Comparison of ENCODE assay signal across 9 cellular contexts in genomic region chr2:37365669-37366068, GRCh38. TPM values are rescaled to one million over a fixed set of nuclear protein-coding genes. Genes with fewer than 3 reads are reported as not detected.
A peak's percentile ranks its signal among the peaks of the same experiment; 100 is the strongest.
DNase-seq lines count a peak whose midpoint lies in the region; ATAC-seq and FAIRE-seq lines count a peak whose summit lies in the region.
"Had no signal": no experiment of that assay in that cellular context is flagged by ENCODE, and none has a peak within 500 bp of the region (broad histone marks: within the 10 kb centered on the region; RNA-seq: fewer than 3 reads in every experiment).

No MANE protein-coding gene starts in this region.

- ATAC-seq in GM21529 (IDR thresholded peaks at IDR 0.05; ENCODE audit: unreplicated experiment) = peak; percentile 77
- ATAC-seq in GM21360 (IDR thresholded peaks at IDR 0.05; ENCODE audit: unreplicated experiment) = no peak

- FAIRE-seq in GM18507 (lab: Jason Lieb, UNC) (peak; percentile 45), frontal cortex (lab: Jason Lieb, UNC) (no peak)

- DNase-seq in GM18507 (ENCODE audit: extremely low spot score, insufficient read length, low read depth) = no peak
- DNase-seq in HT1080 (ENCODE audit: low read depth) = peak; percentile 80
- DNase-seq in myocyte (ENCODE audit: low read depth) = peak; percentile 94
- no peak for DNase-seq in frontal cortex (ENCODE audit: low spot score in 2 of 2)
- no peak for DNase-seq in NCI-H345 (lab: John Stamatoyannopoulos, UW)
- no peak for DNase-seq in stimulated activated CD4-positive, alpha-beta T cell treated with anti-CD3 and anti-CD28 coated beads, Interleukin-12 subunit alpha, Interleukin-12 subunit beta, amount 100 ng/mL, for 4 hours
- DNase-seq: aorta had no signal

RNA-seq across cellular contexts. Expression of gene QPCT, which starts 21.2 kb away (rescaled TPM):
- total RNA-seq in HT1080 (2014; rRNA removed; shearing (Covaris generic)) = 0.26 TPM in 1 of 2 replicates, not detected in the other
- 0.08 TPM in 1 of 2 replicates, not detected in the other for polyA plus RNA-seq in HT1080 (2015; cell fraction: cytosol; rRNA removed)
- polyA plus RNA-seq in HT1080 (2015; cell fraction: nucleus; rRNA removed) = 0.57 TPM in 1 of 2 replicates, not detected in the other
- total RNA-seq in myocyte (0.24 TPM in 1 of 2 replicates, not detected in the other), frontal cortex (22.0 TPM)
- 0.14 TPM for polyA plus RNA-seq in myocyte (2012)

RNA-seq across cellular contexts. Expression of gene PRKD3, which starts 41.0 kb away (rescaled TPM):
- 32.4 and 44.4 TPM in 2 replicates for total RNA-seq in HT1080 (2014; rRNA removed; shearing (Covaris generic))
- 24.3 and 25.5 TPM in 2 replicates for polyA plus RNA-seq in HT1080 (2015; cell fraction: cytosol; rRNA removed)
- polyA plus RNA-seq in HT1080 (2015; cell fraction: nucleus; rRNA removed) = 17.1 and 19.8 TPM in 2 replicates
- total RNA-seq in myocyte (19.6 and 24.2 TPM in 2 replicates), frontal cortex (24.1 TPM)
- polyA plus RNA-seq in myocyte (2012) = 11.9 TPM

Comparison
In these comparisons a context has a peak if more than half of its experiments do, and no peak if none do; other contexts are left out.
1. DNase-seq: peak in HT1080 (single experiment) and myocyte (single experiment); none in GM18507 (single experiment), frontal cortex (0 of 2), NCI-H345 (single experiment) and stimulated activated CD4-positive, alpha-beta T cell treated with anti-CD3 and anti-CD28 coated beads, Interleukin-12 subunit alpha, Interleukin-12 subunit beta, amount 100 ng/mL, for 4 hours (single experiment).
2. RNA of gene QPCT, which starts 21.2 kb away (total RNA-seq): 22.0 TPM in frontal cortex (single experiment); 0.26 TPM in HT1080 and 0.24 TPM in myocyte; every median in the first group is over 10 times any median in the second.